ENCODE assay signal across 9 cellular contexts in genomic region chr14:46490150-46490769, GRCh38.
A peak's percentile ranks its signal among the peaks of the same experiment; 100 is the strongest.
DNase-seq lines count a peak whose midpoint lies in the region; ATAC-seq and TF ChIP-seq lines count a peak whose summit lies in the region.
"Had no signal": no experiment of that assay in that cellular context is flagged by ENCODE, and none has a peak within 500 bp of the region (broad histone marks: within the 10 kb centered on the region; RNA-seq: fewer than 3 reads in every experiment).

No MANE protein-coding gene starts in this region.

- H3K27me3 ChIP-seq in MG63, result no peaks in the 10 kb centered on the region

- H3K4me3 Mint-ChIP-seq in WTC11, result no peak overlapping the region

- H3K36me3 ChIP-seq in MG63, result no peaks in the 10 kb centered on the region

- no peaks in the 10 kb centered on the region for H3K9me3 ChIP-seq in MG63

- CTCF ChIA-PET in GM10248 (lab: Yijun Ruan, JAX) (interaction anchor here (1.0 to 1.9 kb wide), 3 partner anchors 8 to 788 kb away, joined by 3 to 7 read pairs (median 6); no protein-coding TSS in a partner anchor), WTC11 (lab: Charles Lee) (interaction anchor here (0.6 to 1.0 kb wide), 4 partner anchors 9 to 442 kb away, joined by 3 to 4 read pairs (median 4); no protein-coding TSS in a partner anchor)

- peaks cover 31% of the 10 kb centered on the region for H3K9me3 Mint-ChIP-seq in WTC11

- H3K36me3 Mint-ChIP-seq in WTC11, result peaks cover 7% of the 10 kb centered on the region

- POLR2A ChIA-PET in GM10248 (lab: Yijun Ruan, JAX) (no interaction called here), WTC11 (lab: Charles Lee) (no interaction called here)

- H3K4me3 ChIP-seq in MG63, result no peak overlapping the region
- H3K4me3 ChIP-seq: K562 had no signal

- ATAC-seq in GM21423 (IDR thresholded peaks at IDR 0.05; ENCODE audit: unreplicated experiment) (peak; percentile 97), HG03565 (IDR thresholded peaks at IDR 0.05; ENCODE audit: unreplicated experiment) (peak; percentile 97), WTC11 (peak; percentile 63)
- ATAC-seq: K562 had no signal

- 0 out of 2 replicates have a peak, but pooled peaks cover 3% of the 10 kb centered on the region for H3K4me1 Mint-ChIP-seq in WTC11

- TF ChIP-seq CTCF in GM10248 (IDR thresholded peaks at IDR 0.05; ENCODE audit: control extremely low read depth, extremely low read depth, low read depth, missing control alignments) (peak; percentile 20), WTC11 (IDR thresholded peaks at IDR 0.05) (no peak)

- no peak overlapping the region for H3K27ac Mint-ChIP-seq in WTC11

- peak; percentile 6 for DNase-seq in GM10248 (ENCODE audit: extremely low spot score)
- DNase-seq in WTC11 (ENCODE audit: low spot score), result peak; percentile 12
- DNase-seq in stimulated activated CD4-positive, alpha-beta T cell treated with anti-CD3 and anti-CD28 coated beads, Interleukin-15, amount 100 ng/mL, for 24 hours, result no peak
- DNase-seq in cerebellum (ENCODE audit: low spot score), result no peak
- DNase-seq in MG63, result no peak
- no peak for DNase-seq in NCI-H2196 treated with DMSO at 0.1 percent for 48 hours (lab: John Stamatoyannopoulos, UW; ENCODE audit: unreplicated experiment)

- H3K27me3 Mint-ChIP-seq in WTC11 (ENCODE audit: low read depth), result no peaks in the 10 kb centered on the region

TF ChIP-seq in WTC11, 78 proteins besides CTCF, POLR2A, EP300 and RAD21:
- no peak for TF ChIP-seq NR3C1 (CRISPR knock-in tag; conservative IDR thresholded peaks at IDR 0.05; ENCODE audit: low read depth)
- no peak for TF ChIP-seq ATF2 (CRISPR knock-in tag; IDR thresholded peaks at IDR 0.05; ENCODE audit: borderline replicate concordance, low read depth)
- TF ChIP-seq GTF2I (CRISPR knock-in tag; conservative IDR thresholded peaks at IDR 0.05), result no peak
- TF ChIP-seq TCF7 (CRISPR knock-in tag; IDR thresholded peaks at IDR 0.05; ENCODE audit: low read depth), result no peak
- no peak for TF ChIP-seq ZNF423 (CRISPR knock-in tag; IDR thresholded peaks at IDR 0.05)

Comparison
In these comparisons a context has a peak if more than half of its experiments do, and no peak if none do; other contexts are left out.
1. DNase-seq: peak in GM10248 (single experiment) and WTC11 (single experiment); none in stimulated activated CD4-positive, alpha-beta T cell treated with anti-CD3 and anti-CD28 coated beads, Interleukin-15, amount 100 ng/mL, for 24 hours (single experiment), cerebellum (single experiment), MG63 (single experiment) and NCI-H2196 treated with DMSO at 0.1 percent for 48 hours (single experiment).
2. Peak in every context shown above with its lines, with median percentiles within 50 percentile points of each other: ATAC-seq.